Comparison of ENCODE assay signal across 1 cellular context in the genomic region with DNA sequence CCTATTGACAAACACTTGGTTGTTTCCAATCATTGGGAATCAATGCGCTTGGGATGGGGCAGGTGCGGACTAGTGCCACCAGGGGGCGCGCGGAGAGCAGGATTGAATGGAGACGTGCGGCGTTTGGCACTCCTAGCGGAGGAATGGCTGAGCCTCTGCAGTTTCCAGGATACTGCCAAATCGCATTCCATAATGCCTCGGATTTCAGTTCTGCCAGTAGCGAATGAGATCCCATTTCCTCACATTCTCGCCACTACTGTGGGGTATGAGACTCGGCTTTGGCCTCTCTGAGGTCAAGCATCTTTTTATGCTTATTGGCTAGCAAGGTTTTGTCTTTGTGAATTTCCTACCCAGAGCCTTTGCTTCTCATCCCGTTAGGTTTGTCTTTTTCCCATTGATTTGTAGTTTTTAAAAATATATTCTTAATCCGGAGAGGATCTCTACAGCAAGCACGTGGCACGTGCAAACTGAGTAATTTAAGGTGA.
TF ChIP-seq lines count a peak whose summit lies in the region.

No MANE protein-coding gene starts in this region.

TF ChIP-seq in HepG2, 621 proteins besides CTCF, POLR2A, EP300 and RAD21 (continued from another document):
- TF ChIP-seq, protein P1, sequence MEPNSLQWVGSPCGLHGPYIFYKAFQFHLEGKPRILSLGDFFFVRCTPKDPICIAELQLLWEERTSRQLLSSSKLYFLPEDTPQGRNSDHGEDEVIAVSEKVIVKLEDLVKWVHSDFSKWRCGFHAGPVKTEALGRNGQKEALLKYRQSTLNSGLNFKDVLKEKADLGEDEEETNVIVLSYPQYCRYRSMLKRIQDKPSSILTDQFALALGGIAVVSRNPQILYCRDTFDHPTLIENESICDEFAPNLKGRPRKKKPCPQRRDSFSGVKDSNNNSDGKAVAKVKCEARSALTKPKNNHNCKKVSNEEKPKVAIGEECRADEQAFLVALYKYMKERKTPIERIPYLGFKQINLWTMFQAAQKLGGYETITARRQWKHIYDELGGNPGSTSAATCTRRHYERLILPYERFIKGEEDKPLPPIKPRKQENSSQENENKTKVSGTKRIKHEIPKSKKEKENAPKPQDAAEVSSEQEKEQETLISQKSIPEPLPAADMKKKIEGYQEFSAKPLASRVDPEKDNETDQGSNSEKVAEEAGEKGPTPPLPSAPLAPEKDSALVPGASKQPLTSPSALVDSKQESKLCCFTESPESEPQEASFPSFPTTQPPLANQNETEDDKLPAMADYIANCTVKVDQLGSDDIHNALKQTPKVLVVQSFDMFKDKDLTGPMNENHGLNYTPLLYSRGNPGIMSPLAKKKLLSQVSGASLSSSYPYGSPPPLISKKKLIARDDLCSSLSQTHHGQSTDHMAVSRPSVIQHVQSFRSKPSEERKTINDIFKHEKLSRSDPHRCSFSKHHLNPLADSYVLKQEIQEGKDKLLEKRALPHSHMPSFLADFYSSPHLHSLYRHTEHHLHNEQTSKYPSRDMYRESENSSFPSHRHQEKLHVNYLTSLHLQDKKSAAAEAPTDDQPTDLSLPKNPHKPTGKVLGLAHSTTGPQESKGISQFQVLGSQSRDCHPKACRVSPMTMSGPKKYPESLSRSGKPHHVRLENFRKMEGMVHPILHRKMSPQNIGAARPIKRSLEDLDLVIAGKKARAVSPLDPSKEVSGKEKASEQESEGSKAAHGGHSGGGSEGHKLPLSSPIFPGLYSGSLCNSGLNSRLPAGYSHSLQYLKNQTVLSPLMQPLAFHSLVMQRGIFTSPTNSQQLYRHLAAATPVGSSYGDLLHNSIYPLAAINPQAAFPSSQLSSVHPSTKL (CRISPR knock-in tag; IDR thresholded peaks at IDR 0.05): 0 out of 2 replicates have a peak, but pooled peaks have one; percentile 11
- TF ChIP-seq CEBPB (IDR thresholded peaks at IDR 0.05; ENCODE audit: borderline replicate concordance, low read depth, low read length): no peak
- peak; percentile 56 for TF ChIP-seq YY1 (IDR thresholded peaks at IDR 0.05; ENCODE audit: insufficient read depth, insufficient replicate concordance, low read depth, low read length)
